In genomic region chr1:234978397-234979291, GRCh38 we compare ENCODE assay signal across 8 cellular contexts.
DNase-seq lines count a peak whose midpoint lies in the region; ATAC-seq and TF ChIP-seq lines count a peak whose summit lies in the region.

No MANE protein-coding gene starts in this region.

- no peaks in the 10 kb centered on the region for H3K9me3 ChIP-seq in CD4-positive, CD25-positive, alpha-beta regulatory T cell (ENCODE audit: control insufficient read depth in 2 of 2, low read length in 2 of 2)
- H3K9me3 ChIP-seq in Panc1 (ENCODE audit: control insufficient read depth, insufficient read depth, low read depth, low read length) (no peaks in the 10 kb centered on the region; the same call in 1 of the 2 replicates), right cardiac atrium (ENCODE audit: control insufficient read depth, low read length) (no peaks in the 10 kb centered on the region), smooth muscle cell (replicated peaks; ENCODE audit: low read depth) (no peaks in the 10 kb centered on the region)

- H3K4me3 ChIP-seq in CD4-positive, CD25-positive, alpha-beta regulatory T cell (ENCODE audit: low read depth, low read length), result peak overlapping the region; percentile 53
- H3K4me3 ChIP-seq in Panc1 (ENCODE audit: low read depth in 2 of 2, low read length in 2 of 2) (peak overlapping the region in 1 of 2 experiments; percentile 3; a peak in 2 of 4 replicates), right cardiac atrium (ENCODE audit: low read length) (no peak overlapping the region), smooth muscle cell (no peak overlapping the region)

- peak overlapping the region; percentile 69 for H3K27ac ChIP-seq in CD4-positive, CD25-positive, alpha-beta regulatory T cell (ENCODE audit: insufficient read depth, low read length, poor library complexity, severe bottlenecking)
- H3K27ac ChIP-seq in Panc1 (ENCODE audit: low read length) (peak overlapping the region; percentile 100), adipose tissue (ENCODE audit: low read depth, low read length) (peak overlapping the region; percentile 77), right cardiac atrium (ENCODE audit: low read length) (peak overlapping the region; percentile 98), smooth muscle cell (ENCODE audit: low read depth) (peak overlapping the region; percentile 99)

- no peaks in the 10 kb centered on the region for H3K36me3 ChIP-seq in CD4-positive, CD25-positive, alpha-beta regulatory T cell (ENCODE audit: control insufficient read depth, insufficient read depth, low read length)
- H3K36me3 ChIP-seq in Panc1 (ENCODE audit: control insufficient read depth, insufficient read depth, low read length) (no peaks in the 10 kb centered on the region), smooth muscle cell (ENCODE audit: low read depth) (no peaks in the 10 kb centered on the region)

- peaks cover 41% of the 10 kb centered on the region for H3K4me1 ChIP-seq in CD4-positive, CD25-positive, alpha-beta regulatory T cell (ENCODE audit: control insufficient read depth, insufficient read depth, low read length, poor library complexity, severe bottlenecking)
- H3K4me1 ChIP-seq in Panc1 (ENCODE audit: control insufficient read depth, insufficient read depth, low read length) (peaks cover 92% of the 10 kb centered on the region), right cardiac atrium (ENCODE audit: control insufficient read depth, insufficient read depth, low read length) (peaks cover 39% of the 10 kb centered on the region), smooth muscle cell (ENCODE audit: low read depth) (peaks cover 21% of the 10 kb centered on the region)

- H3F3A ChIP-seq in smooth muscle cell (ENCODE audit: low read depth), result peaks cover 45% of the 10 kb centered on the region

- POLR2A ChIA-PET in Panc1 (lab: Charles Lee), result interaction anchor here (2.0 kb wide), 1 partner anchor 96 kb away, joined by 7 read pairs; no protein-coding TSS in a partner anchor

- no peak for TF ChIP-seq CTCF in Panc1 (IDR thresholded peaks at IDR 0.05)
- no peak for TF ChIP-seq CTCF in smooth muscle cell (IDR thresholded peaks at IDR 0.05; ENCODE audit: borderline replicate concordance, insufficient read depth, poor library complexity, severe bottlenecking)

- peak; percentile 33 to 69 (median 58) for DNase-seq in CD4-positive, CD25-positive, alpha-beta regulatory T cell
- DNase-seq in Panc1 (ENCODE audit: low read depth, low spot score), result no peak
- peak in 1 of 3 donors; percentile 77 for DNase-seq in right cardiac atrium
- DNase-seq in smooth muscle cell (lab: John Stamatoyannopoulos, UW; ENCODE audit: unreplicated experiment), result no peak
- DNase-seq in NCI-H1105 (lab: John Stamatoyannopoulos, UW), result no peak

- peaks cover 21 to 69% (median 35%) of the 10 kb centered on the region in 4 donors for H3K4me1 Mint-ChIP-seq in CD4-positive, CD25-positive, alpha-beta regulatory T cell

- CTCF ChIA-PET in Panc1 (lab: Charles Lee), result interaction anchor here (1.1 to 1.3 kb wide), 2 partner anchors 18 to 20 kb away, joined by 3 to 4 read pairs; no protein-coding TSS in a partner anchor

- peak overlapping the region; percentile 20 for H3K4me2 ChIP-seq in smooth muscle cell

- H3K27me3 ChIP-seq in CD4-positive, CD25-positive, alpha-beta regulatory T cell (ENCODE audit: control insufficient read depth, insufficient read depth, low read length), result no peaks in the 10 kb centered on the region
- H3K27me3 ChIP-seq in Panc1 (ENCODE audit: control insufficient read depth, insufficient read depth, low read length) (no peaks in the 10 kb centered on the region), right cardiac atrium (ENCODE audit: control insufficient read depth, insufficient read depth) (no peaks in the 10 kb centered on the region), smooth muscle cell (ENCODE audit: low read depth) (no peaks in the 10 kb centered on the region)

- intact Hi-C loops in Panc1 (cut with micrococcal nuclease; ENCODE audit: unreplicated experiment) (loop anchor here (5.0 kb wide), 2 partner anchors 366 to 481 kb away; partner anchors contain the start of gene IRF2BP2), right cardiac atrium (cut with DNase I) (loop anchor here in 3 of 4 donors (5.0 to 10.0 kb wide), 4 partner anchors 114 to 366 kb away; partner anchors contain the start of gene IRF2BP2 (in 2 of the 3))

- H3K4me3 Mint-ChIP-seq in CD4-positive, CD25-positive, alpha-beta regulatory T cell, result peak overlapping the region; percentile 75 to 87 (median 84)

- no peaks in the 10 kb centered on the region for H3K79me2 ChIP-seq in smooth muscle cell (ENCODE audit: low read depth)

- H3K9ac ChIP-seq in smooth muscle cell (ENCODE audit: low read depth), result peak overlapping the region; percentile 91

- no peaks in the 10 kb centered on the region for H4K20me1 ChIP-seq in smooth muscle cell (ENCODE audit: low read depth)

- ATAC-seq in CD4-positive, CD25-positive, alpha-beta regulatory T cell (ENCODE audit: low read depth in 2 of 2), result peak; percentile 68 to 69
- peak; percentile 64 for ATAC-seq in GM19035 (IDR thresholded peaks at IDR 0.05; ENCODE audit: unreplicated experiment)
- ATAC-seq in HG03159 (IDR thresholded peaks at IDR 0.05; ENCODE audit: unreplicated experiment), result peak; percentile 67
- peak; percentile 66 for ATAC-seq in Panc1
- ATAC-seq in right cardiac atrium, result peak in 1 of 2 donors; percentile 24

- WGBS in adipose tissue, 3 donors, result 29 to 60% (median 34%) methylated on average over 14 of the region's 14 CpGs
- WGBS in right cardiac atrium, result 49% methylated on average over 14 of the region's 14 CpGs
- 57% methylated on average over 14 of the region's 14 CpGs for WGBS in smooth muscle cell (ENCODE audit: low lambda C conversion rate)

- peak overlapping the region; percentile 94 to 98 (median 98) for H3K27ac Mint-ChIP-seq in CD4-positive, CD25-positive, alpha-beta regulatory T cell

- no peak overlapping the region for H2AFZ ChIP-seq in smooth muscle cell (ENCODE audit: low read depth)

- no peaks in the 10 kb centered on the region for H3K36me3 Mint-ChIP-seq in CD4-positive, CD25-positive, alpha-beta regulatory T cell

- no TSS peak for BruUV-seq in Panc1 (replicated peaks; lab: Mats Ljungman, UMichigan)

- H3K27me3 Mint-ChIP-seq in CD4-positive, CD25-positive, alpha-beta regulatory T cell, result no peaks in the 10 kb centered on the region

- peaks cover 0 to 2% (median 0%) of the 10 kb centered on the region in 7 donors for H3K9me3 Mint-ChIP-seq in CD4-positive, CD25-positive, alpha-beta regulatory T cell

- in situ Hi-C loops in Panc1 (cut with HindIII; ENCODE audit: low pct_unique_long_range_greater_than_20kb, low sequenced_read_pairs), result loop anchor here (25.0 kb wide), 1 partner anchor 241 kb away; no protein-coding TSS in a partner anchor

Comparison
In these comparisons a context has a peak if more than half of its experiments do, and no peak if none do; other contexts are left out.
1. DNase-seq: peak in CD4-positive, CD25-positive, alpha-beta regulatory T cell (3 of 3); none in Panc1 (single experiment), smooth muscle cell (single experiment) and NCI-H1105 (single experiment).
2. Peak in every context shown above with its lines, with median percentiles within 50 percentile points of each other: H3K27ac ChIP-seq.